ENCODE assay signal across 1 cellular context in the genomic region with DNA sequence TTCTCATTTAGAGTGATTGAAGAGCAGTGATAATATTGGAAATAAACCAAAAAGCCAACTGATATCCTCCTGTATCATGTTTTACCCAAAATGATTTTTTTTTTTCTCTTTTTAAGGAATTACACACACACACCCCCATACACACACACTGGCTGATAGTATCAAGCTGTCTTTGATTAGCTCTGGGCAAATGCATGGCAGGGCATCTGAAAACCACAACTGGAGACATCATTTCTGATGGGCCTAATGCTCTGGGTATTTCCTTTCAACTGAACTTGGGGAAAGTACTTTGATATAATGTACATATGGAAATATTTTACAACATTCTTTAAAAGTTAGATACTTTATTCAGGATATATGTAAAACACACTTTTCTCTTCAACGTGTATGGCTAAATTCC.
TF ChIP-seq lines count a peak whose summit lies in the region.

No MANE protein-coding gene starts in this region.

TF ChIP-seq in WTC11, 78 proteins besides CTCF, POLR2A, EP300 and RAD21 (continued from another document):
- TF ChIP-seq, protein P1, sequence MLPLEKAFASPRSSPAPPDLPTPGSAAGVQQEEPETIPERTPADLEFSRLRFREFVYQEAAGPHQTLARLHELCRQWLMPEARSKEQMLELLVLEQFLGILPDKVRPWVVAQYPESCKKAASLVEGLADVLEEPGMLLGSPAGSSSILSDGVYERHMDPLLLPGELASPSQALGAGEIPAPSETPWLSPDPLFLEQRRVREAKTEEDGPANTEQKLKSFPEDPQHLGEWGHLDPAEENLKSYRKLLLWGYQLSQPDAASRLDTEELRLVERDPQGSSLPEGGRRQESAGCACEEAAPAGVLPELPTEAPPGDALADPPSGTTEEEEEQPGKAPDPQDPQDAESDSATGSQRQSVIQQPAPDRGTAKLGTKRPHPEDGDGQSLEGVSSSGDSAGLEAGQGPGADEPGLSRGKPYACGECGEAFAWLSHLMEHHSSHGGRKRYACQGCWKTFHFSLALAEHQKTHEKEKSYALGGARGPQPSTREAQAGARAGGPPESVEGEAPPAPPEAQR (CRISPR knock-in tag; IDR thresholded peaks at IDR 0.05): no peak
